ENCODE assay signal across 9 cellular contexts in genomic region chr15:76199106-76200082, GRCh38.
DNase-seq lines count a peak whose midpoint lies in the region; ATAC-seq and TF ChIP-seq lines count a peak whose summit lies in the region.
"Had no signal": no experiment of that assay in that cellular context is flagged by ENCODE, and none has a peak within 500 bp of the region (broad histone marks: within the 10 kb centered on the region; RNA-seq: fewer than 3 reads in every experiment).

No MANE protein-coding gene starts in this region.

- peaks cover 6% of the 10 kb centered on the region; the same call in 1 of the 2 replicates for H3K4me1 ChIP-seq in HEK293 (ENCODE audit: control insufficient read depth, insufficient read depth, low read length)
- peaks cover 8 to 48% (median 30%) of the 10 kb centered on the region in 9 donors for H3K4me1 ChIP-seq in heart right ventricle
- H3K4me1 ChIP-seq in skeletal muscle tissue (ENCODE audit: control insufficient read depth in 3 of 3, insufficient read depth in 3 of 3, low read length in 3 of 3): peaks cover 41 to 61% (median 58%) of the 10 kb centered on the region in 3 donors

- H3K9ac ChIP-seq in skeletal muscle tissue (ENCODE audit: low read depth in 1 of 3, low read length in 3 of 3): no peak overlapping the region

- CTCF ChIA-PET in HEK293 (lab: Yijun Ruan, JAX): interaction anchor here (1.1 to 1.7 kb wide), 3 partner anchors 9 to 14 kb away, joined by 3 to 10 read pairs (median 8); no protein-coding TSS in a partner anchor
- CTCF ChIA-PET in activated CD4-positive, alpha-beta T cell treated with anti-CD3 and anti-CD28 coated beads for 36 hours (lab: Charles Lee): interaction anchor here (0.6 kb wide), 1 partner anchor 14 kb away, joined by 4 read pairs; no protein-coding TSS in a partner anchor

- WGBS in heart right ventricle, 2 donors: 64 to 70% methylated on average over 19 of the region's 19 CpGs

- H3K4me1 Mint-ChIP-seq in activated CD4-positive, alpha-beta T cell treated with anti-CD3 and anti-CD28 coated beads for 36 hours: no peaks in the 10 kb centered on the region

- H3K27me3 ChIP-seq in heart right ventricle: no peaks in the 10 kb centered on the region
- H3K27me3 ChIP-seq in skeletal muscle tissue (ENCODE audit: control insufficient read depth in 3 of 3, insufficient read depth in 3 of 3, low read length in 3 of 3): no peaks in the 10 kb centered on the region

- H3K4me3 Mint-ChIP-seq in activated CD4-positive, alpha-beta T cell treated with anti-CD3 and anti-CD28 coated beads for 36 hours: no peak overlapping the region

- no peak overlapping the region for H3K27ac ChIP-seq in HEK293 (ENCODE audit: extremely low read depth, low read depth, low read length)
- H3K27ac ChIP-seq in heart right ventricle: peak overlapping the region in 6 of 10 donors; percentile 51 to 75 (median 70)
- H3K27ac ChIP-seq in skeletal muscle tissue (ENCODE audit: low read depth, low read length): peak overlapping the region; percentile 79

- peak in 6 of 8 donors; percentile 35 to 72 (median 66) for ATAC-seq in heart right ventricle
- no peak for ATAC-seq in activated CD4-positive, alpha-beta T cell treated with anti-CD3 and anti-CD28 coated beads for 36 hours

- H3K36me3 Mint-ChIP-seq in activated CD4-positive, alpha-beta T cell treated with anti-CD3 and anti-CD28 coated beads for 36 hours (ENCODE audit: low read depth): no peaks in the 10 kb centered on the region

- intact Hi-C loops in heart right ventricle (cut with DNase I): loop anchor here in 4 of 10 donors (10.0 kb wide), 2 partner anchors 75 to 665 kb away; no protein-coding TSS in a partner anchor
- intact Hi-C loops in activated CD4-positive, alpha-beta T cell treated with anti-CD3 and anti-CD28 coated beads for 36 hours (cut with DNase I, micrococcal nuclease): no loop called here

- H3K9me3 Mint-ChIP-seq in activated CD4-positive, alpha-beta T cell treated with anti-CD3 and anti-CD28 coated beads for 36 hours (ENCODE audit: low read depth): no peaks in the 10 kb centered on the region

- H3K27me3 Mint-ChIP-seq in activated CD4-positive, alpha-beta T cell treated with anti-CD3 and anti-CD28 coated beads for 36 hours: no peaks in the 10 kb centered on the region

- H3K27ac Mint-ChIP-seq in activated CD4-positive, alpha-beta T cell treated with anti-CD3 and anti-CD28 coated beads for 36 hours: no peak overlapping the region

- DNase-seq in astrocyte of the cerebellum (ENCODE audit: low read depth): peak; percentile 68
- peak; percentile 66 to 76 for DNase-seq in heart right ventricle
- DNase-seq in DMS153 (lab: John Stamatoyannopoulos, UW): no peak
- no peak for DNase-seq in effector CD4-positive, alpha-beta T cell
- DNase-seq in activated CD4-positive, alpha-beta T cell treated with anti-CD3 and anti-CD28 coated beads for 36 hours: no peak
- no peak for DNase-seq in activated naive CD4-positive, alpha-beta T cell (lab: John Stamatoyannopoulos, UW)
- DNase-seq: activated naive CD4-positive, alpha-beta T cell treated with Interleukin-2 at 50 U/mL for 16 hours had no signal

- in situ Hi-C loops in astrocyte of the cerebellum (cut with HindIII; ENCODE audit: low sequenced_read_pairs): loop anchor here (25.0 kb wide), 1 partner anchor 638 kb away; no protein-coding TSS in a partner anchor

- H3K4me3 ChIP-seq in HEK293 (ENCODE audit: low read depth, low read length): no peak overlapping the region
- H3K4me3 ChIP-seq in astrocyte of the cerebellum (ENCODE audit: low read depth, low read length): no peak overlapping the region
- no peak overlapping the region for H3K4me3 ChIP-seq in heart right ventricle
- peak overlapping the region in 2 of 3 donors; percentile 17 to 41 for H3K4me3 ChIP-seq in skeletal muscle tissue (ENCODE audit: low read length in 3 of 3)

- no peak for TF ChIP-seq CTCF in HEK293 (tag by site-specific recombination; IDR thresholded peaks at IDR 0.05)
- TF ChIP-seq CTCF in astrocyte of the cerebellum (IDR thresholded peaks at IDR 0.05; ENCODE audit: low read depth, low read length, missing control alignments): no peak
- no peak for TF ChIP-seq CTCF in heart right ventricle (IDR thresholded peaks at IDR 0.05)

- H3K9me3 ChIP-seq in HEK293 (ENCODE audit: control insufficient read depth, insufficient read depth, low read depth, low read length) (no peaks in the 10 kb centered on the region), heart right ventricle (no peaks in the 10 kb centered on the region), skeletal muscle tissue (ENCODE audit: control insufficient read depth in 3 of 3, low read length in 3 of 3) (no peaks in the 10 kb centered on the region)

- peaks cover 0 to 6% of the 10 kb centered on the region in 2 experiments; a peak in 1 of 3 replicates for H3K36me3 ChIP-seq in HEK293 (ENCODE audit: control insufficient read depth in 2 of 2, insufficient read depth in 1 of 2, low read length in 2 of 2)
- H3K36me3 ChIP-seq in heart right ventricle: no peaks in the 10 kb centered on the region
- H3K36me3 ChIP-seq in skeletal muscle tissue (ENCODE audit: control insufficient read depth in 3 of 3, insufficient read depth in 3 of 3, low read length in 3 of 3): peaks cover 6 to 8% (median 7%) of the 10 kb centered on the region in 3 donors

- POLR2A ChIA-PET in HEK293 (lab: Yijun Ruan, JAX): interaction anchor here (0.8 to 1.1 kb wide), 2 partner anchors 137 kb away, joined by 5 to 8 read pairs; partner anchors contain the start of gene ISL2
- POLR2A ChIA-PET in activated CD4-positive, alpha-beta T cell treated with anti-CD3 and anti-CD28 coated beads for 36 hours (lab: Charles Lee): no interaction called here

TF ChIP-seq in HEK293, 187 proteins besides CTCF, POLR2A, EP300 and RAD21:
- TF ChIP-seq KLF1 (tag by site-specific recombination; IDR thresholded peaks at IDR 0.05) (no peak), ZIC2 (tag by site-specific recombination; IDR thresholded peaks at IDR 0.05) (0 out of 2 replicates have a peak, but pooled peaks have one; percentile 25), ZNF514 (tag by site-specific recombination; IDR thresholded peaks at IDR 0.05) (no peak), TCF7L2 (IDR thresholded peaks at IDR 0.05; ENCODE audit: borderline replicate concordance, low read depth, low read length) (no peak)

Comparison
In these comparisons a context has a peak if more than half of its experiments do, and no peak if none do; other contexts are left out.
1. H3K4me3 ChIP-seq: peak in skeletal muscle tissue (2 of 3); none in HEK293 (single experiment), astrocyte of the cerebellum (single experiment) and heart right ventricle (0 of 10).
2. DNase-seq: peak in astrocyte of the cerebellum (single experiment) and heart right ventricle (2 of 2); none in DMS153 (single experiment), effector CD4-positive, alpha-beta T cell (single experiment), activated CD4-positive, alpha-beta T cell treated with anti-CD3 and anti-CD28 coated beads for 36 hours (single experiment) and activated naive CD4-positive, alpha-beta T cell (0 of 4).